In genomic region chr6:132511159-132511835, GRCh38 we compare ENCODE assay signal across 9 cellular contexts. TPM values are rescaled to one million over a fixed set of nuclear protein-coding genes. Genes with fewer than 3 reads are reported as not detected.
A peak's percentile ranks its signal among the peaks of the same experiment; 100 is the strongest.
DNase-seq lines count a peak whose midpoint lies in the region; FAIRE-seq and TF ChIP-seq lines count a peak whose summit lies in the region.
"Had no signal": no experiment of that assay in that cellular context is flagged by ENCODE, and none has a peak within 500 bp of the region (broad histone marks: within the 10 kb centered on the region; RNA-seq: fewer than 3 reads in every experiment).

No MANE protein-coding gene starts in this region.

- no peaks in the 10 kb centered on the region for H3K36me3 ChIP-seq in esophagus muscularis mucosa

- no peaks in the 10 kb centered on the region for H3K9me3 ChIP-seq in esophagus muscularis mucosa

- TF ChIP-seq EP300 in esophagus muscularis mucosa (IDR thresholded peaks at IDR 0.05): no peak

- H3K27ac ChIP-seq in esophagus muscularis mucosa (replicated peaks in 1 of 4): peak overlapping the region in 3 of 4 donors; percentile 2 to 86 (median 19)

- H3K4me3 ChIP-seq in esophagus muscularis mucosa: peak overlapping the region; percentile 77 to 83 (median 81)

- H3K4me1 ChIP-seq in esophagus muscularis mucosa: peaks cover 38 to 60% (median 52%) of the 10 kb centered on the region in 4 donors

- TF ChIP-seq POLR2A in GM12891 (IDR thresholded peaks at IDR 0.05; ENCODE audit: low read depth, low read length): no peak
- TF ChIP-seq POLR2A in esophagus muscularis mucosa (IDR thresholded peaks at IDR 0.05; ENCODE audit: low read depth): no peak

- 58% methylated on average over 5 of the region's 5 CpGs for WGBS in esophagus muscularis mucosa

- DNase-seq in GM12891 (ENCODE audit: insufficient read length, low spot score) (no peak), OCI-M1 (lab: John Stamatoyannopoulos, UW) (peak; percentile 81), esophagus muscularis mucosa (ENCODE audit: extremely low spot score) (no peak), retina (peak; percentile 13), NCI-H510A (lab: John Stamatoyannopoulos, UW) (no peak), dedifferentiated amniotic fluid mesenchymal stem cell (ENCODE audit: extremely low spot score) (no peak)
- no peak for DNase-seq in stimulated activated naive CD4-positive, alpha-beta T cell treated with Interleukin-2 at 50 U/mL for 16 hours (lab: John Stamatoyannopoulos, UW)
- no peak for DNase-seq in effector CD4-positive, alpha-beta T cell

- TF ChIP-seq CTCF in esophagus muscularis mucosa (IDR thresholded peaks at IDR 0.05): no peak

- H3K27me3 ChIP-seq in esophagus muscularis mucosa: no peaks in the 10 kb centered on the region

- intact Hi-C loops in esophagus muscularis mucosa (cut with DNase I): no loop called here

- peak; percentile 57 for FAIRE-seq in GM12891 (lab: Jason Lieb, UNC)

TF ChIP-seq in GM12891, 5 proteins besides CTCF, POLR2A, EP300 and RAD21:
- TF ChIP-seq PAX5 (IDR thresholded peaks at IDR 0.05; ENCODE audit: insufficient read depth, low read length, severe bottlenecking) (no peak), POLR2AphosphoS5 (IDR thresholded peaks at IDR 0.05; ENCODE audit: low read depth, low read length) (no peak), POU2F2 (IDR thresholded peaks at IDR 0.05; ENCODE audit: low read depth, low read length) (no peak), TAF1 (IDR thresholded peaks at IDR 0.05; ENCODE audit: low read depth, low read length) (no peak), SPI1 (IDR thresholded peaks at IDR 0.05; ENCODE audit: low read depth, low read length) (no peak)

RNA-seq across cellular contexts. Expression of gene STX7, which starts 1.6 kb away (rescaled TPM):
- 27.0 TPM for polyA plus RNA-seq in GM12891 (2012; ENCODE audit: low read depth, missing spikeins)
- 10 to 100 TPM; 43.2 to 81.4 (median 49.9) TPM for total RNA-seq in esophagus muscularis mucosa

RNA-seq across cellular contexts. Expression of gene TAAR9, which starts 26.8 kb away (rescaled TPM):
- not detected for polyA plus RNA-seq in GM12891 (2012; ENCODE audit: low read depth, missing spikeins)
- not detected for total RNA-seq in esophagus muscularis mucosa
- total RNA-seq: NCI-H460 had no signal

RNA-seq across cellular contexts. Expression of gene TAAR8, which starts 41.2 kb away (rescaled TPM):
- polyA plus RNA-seq in GM12891 (2012; ENCODE audit: low read depth, missing spikeins): not detected
- total RNA-seq in esophagus muscularis mucosa: not detected
- total RNA-seq: NCI-H460 had no signal

RNA-seq across cellular contexts. Expression of gene TAAR6, which starts 58.8 kb away (rescaled TPM):
- not detected for polyA plus RNA-seq in GM12891 (2012; ENCODE audit: low read depth, missing spikeins)
- not detected for total RNA-seq in esophagus muscularis mucosa
- total RNA-seq: NCI-H460 had no signal

Comparison
In these comparisons a context has a peak if more than half of its experiments do, and no peak if none do; other contexts are left out.
1. DNase-seq: peak in OCI-M1 (single experiment) and retina (single experiment); none in GM12891 (single experiment), esophagus muscularis mucosa (single experiment), NCI-H510A (single experiment), dedifferentiated amniotic fluid mesenchymal stem cell (single experiment), stimulated activated naive CD4-positive, alpha-beta T cell treated with Interleukin-2 at 50 U/mL for 16 hours (single experiment) and effector CD4-positive, alpha-beta T cell (single experiment).